Comparison of ENCODE assay signal across 1 cellular context in the genomic region with DNA sequence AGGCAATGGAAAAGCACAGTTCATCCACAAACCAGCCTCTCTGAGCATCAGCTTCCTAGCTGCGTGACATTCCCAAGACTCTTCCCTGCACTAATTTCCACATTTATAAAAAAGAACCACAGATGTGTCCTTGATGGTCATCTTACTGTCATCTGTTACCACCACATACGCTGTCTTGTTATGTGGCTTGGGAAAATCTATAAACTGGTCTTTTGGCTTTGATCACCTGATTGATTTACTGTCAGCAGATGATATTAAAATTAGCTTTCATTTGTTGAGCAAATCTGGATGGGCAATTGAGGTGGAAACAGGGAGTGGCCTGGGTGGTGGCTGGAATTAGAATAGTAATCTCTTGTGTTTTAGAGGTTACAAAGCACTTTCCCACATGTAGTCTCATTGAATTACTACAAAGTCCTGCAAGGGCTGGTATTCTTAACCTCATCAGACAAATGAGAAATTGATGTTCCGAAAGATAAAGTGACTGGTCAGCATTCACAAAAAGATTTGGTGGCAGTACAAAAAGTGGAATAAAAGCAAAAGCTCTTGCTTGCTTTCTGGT.
TF ChIP-seq lines count a peak whose summit lies in the region.

No MANE protein-coding gene starts in this region.

TF ChIP-seq in IMR-90, 13 proteins besides CTCF, POLR2A, EP300 and RAD21:
- TF ChIP-seq BHLHE40 (IDR thresholded peaks at IDR 0.05; ENCODE audit: low read depth, low read length) (no peak), MXI1 (IDR thresholded peaks at IDR 0.05; ENCODE audit: borderline replicate concordance, low read depth, low read length) (no peak), FOS (IDR thresholded peaks at IDR 0.05; ENCODE audit: low read depth, low read length) (no peak), RCOR1 (IDR thresholded peaks at IDR 0.05; ENCODE audit: insufficient replicate concordance, low read length) (no peak), RFX5 (IDR thresholded peaks at IDR 0.05; ENCODE audit: low read depth, low read length) (no peak), SMC3 (IDR thresholded peaks at IDR 0.05; ENCODE audit: low read depth, low read length) (no peak), CHD1 (IDR thresholded peaks at IDR 0.05; ENCODE audit: low read depth, low read length) (no peak), MAZ (IDR thresholded peaks at IDR 0.05; ENCODE audit: borderline replicate concordance, low read depth, low read length) (no peak), NFE2L2 (IDR thresholded peaks at IDR 0.05; ENCODE audit: low read depth, low read length) (no peak), MAFK (IDR thresholded peaks at IDR 0.05; ENCODE audit: low read depth, low read length) (no peak), CEBPB (IDR thresholded peaks at IDR 0.05; ENCODE audit: low read depth, low read length) (no peak)
- TF ChIP-seq, protein P1, sequence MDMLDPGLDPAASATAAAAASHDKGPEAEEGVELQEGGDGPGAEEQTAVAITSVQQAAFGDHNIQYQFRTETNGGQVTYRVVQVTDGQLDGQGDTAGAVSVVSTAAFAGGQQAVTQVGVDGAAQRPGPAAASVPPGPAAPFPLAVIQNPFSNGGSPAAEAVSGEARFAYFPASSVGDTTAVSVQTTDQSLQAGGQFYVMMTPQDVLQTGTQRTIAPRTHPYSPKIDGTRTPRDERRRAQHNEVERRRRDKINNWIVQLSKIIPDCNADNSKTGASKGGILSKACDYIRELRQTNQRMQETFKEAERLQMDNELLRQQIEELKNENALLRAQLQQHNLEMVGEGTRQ (IDR thresholded peaks at IDR 0.05; ENCODE audit: low read depth, low read length), result no peak
- TF ChIP-seq, protein P2, sequence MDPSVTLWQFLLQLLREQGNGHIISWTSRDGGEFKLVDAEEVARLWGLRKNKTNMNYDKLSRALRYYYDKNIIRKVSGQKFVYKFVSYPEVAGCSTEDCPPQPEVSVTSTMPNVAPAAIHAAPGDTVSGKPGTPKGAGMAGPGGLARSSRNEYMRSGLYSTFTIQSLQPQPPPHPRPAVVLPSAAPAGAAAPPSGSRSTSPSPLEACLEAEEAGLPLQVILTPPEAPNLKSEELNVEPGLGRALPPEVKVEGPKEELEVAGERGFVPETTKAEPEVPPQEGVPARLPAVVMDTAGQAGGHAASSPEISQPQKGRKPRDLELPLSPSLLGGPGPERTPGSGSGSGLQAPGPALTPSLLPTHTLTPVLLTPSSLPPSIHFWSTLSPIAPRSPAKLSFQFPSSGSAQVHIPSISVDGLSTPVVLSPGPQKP (IDR thresholded peaks at IDR 0.05; ENCODE audit: borderline replicate concordance, low read depth, low read length), result no peak
